Comparison of ENCODE assay signal across 19 cellular contexts in genomic region chr12:52347546-52348510, GRCh38. TPM values are rescaled to one million over a fixed set of nuclear protein-coding genes. Genes with fewer than 3 reads are reported as not detected.
DNase-seq lines count a peak whose midpoint lies in the region; ATAC-seq, FAIRE-seq and TF ChIP-seq lines count a peak whose summit lies in the region.
"Had no signal": no experiment of that assay in that cellular context is flagged by ENCODE, and none has a peak within 500 bp of the region (broad histone marks: within the 10 kb centered on the region; RNA-seq: fewer than 3 reads in every experiment).

No MANE protein-coding gene starts in this region.

- no peaks in the 10 kb centered on the region for H3K9me3 Mint-ChIP-seq in natural killer cell treated with Interleukin-12 subunit alpha and Interleukin-12 subunit beta and Interleukin-15 and Interleukin-18, amount 100 ng/mL, for 72 hours
- H3K9me3 Mint-ChIP-seq in natural killer cell (no peaks in the 10 kb centered on the region), nephron (peaks cover 3% of the 10 kb centered on the region)

- no peak overlapping the region for H3K4me3 Mint-ChIP-seq in natural killer cell treated with Interleukin-12 subunit alpha and Interleukin-12 subunit beta and Interleukin-15 and Interleukin-18, amount 100 ng/mL, for 72 hours
- H3K4me3 Mint-ChIP-seq in natural killer cell: no peak overlapping the region
- peak overlapping the region in 2 of 3 experiments; percentile 21 to 40 for H3K4me3 Mint-ChIP-seq in nephron
- H3K4me3 Mint-ChIP-seq: CD8-positive, alpha-beta memory T cell had no signal

- TF ChIP-seq CTCF in natural killer cell (IDR thresholded peaks at IDR 0.05) (no peak), nephron (IDR thresholded peaks at IDR 0.05; ENCODE audit: unreplicated experiment in 3 of 3) (no peak), GM10266 (IDR thresholded peaks at IDR 0.05; ENCODE audit: control insufficient read depth, insufficient read depth, low read depth, missing control alignments) (no peak)

- intact Hi-C loops in natural killer cell (cut with micrococcal nuclease): no loop called here

- H3K4me1 Mint-ChIP-seq in natural killer cell treated with Interleukin-12 subunit alpha and Interleukin-12 subunit beta and Interleukin-15 and Interleukin-18, amount 100 ng/mL, for 72 hours (ENCODE audit: low read depth in 2 of 2): peaks cover 15 to 16% of the 10 kb centered on the region in 2 donors
- H3K4me1 Mint-ChIP-seq in natural killer cell: peaks cover 14 to 30% of the 10 kb centered on the region in 2 donors
- peaks cover 36% of the 10 kb centered on the region for H3K4me1 Mint-ChIP-seq in nephron

- no peak for ATAC-seq in natural killer cell treated with Interleukin-12 subunit alpha and Interleukin-12 subunit beta and Interleukin-15 and Interleukin-18, amount 100 ng/mL, for 72 hours
- no peak for ATAC-seq in natural killer cell

- H3K27me3 Mint-ChIP-seq in natural killer cell treated with Interleukin-12 subunit alpha and Interleukin-12 subunit beta and Interleukin-15 and Interleukin-18, amount 100 ng/mL, for 72 hours: peaks cover 25 to 35% of the 10 kb centered on the region in 2 donors
- H3K27me3 Mint-ChIP-seq in natural killer cell (ENCODE audit: low read depth in 2 of 2) (peaks cover 58 to 71% of the 10 kb centered on the region in 2 donors), nephron (ENCODE audit: low read depth) (peaks cover 8% of the 10 kb centered on the region)

- DNase-seq in natural killer cell treated with Interleukin-12 subunit alpha and Interleukin-12 subunit beta and Interleukin-15 and Interleukin-18, amount 100 ng/mL, for 72 hours (ENCODE audit: low spot score): peak; percentile 31
- no peak for DNase-seq in natural killer cell
- peak; percentile 80 for DNase-seq in amniotic epithelial cell (ENCODE audit: low read depth)
- no peak for DNase-seq in NCI-H345 treated with DMSO at 0.1 percent for 48 hours (lab: John Stamatoyannopoulos, UW; ENCODE audit: unreplicated experiment)
- no peak for DNase-seq in EL
- no peak for DNase-seq in GM10266 (ENCODE audit: extremely low spot score)
- no peak for DNase-seq in frontal cortex (ENCODE audit: low spot score in 2 of 2)
- DNase-seq: HCEC 1CT, NCI-H1436, NCI-H2029, NCI-H510A treated with DMSO at 0.1 percent for 48 hours, NCI-H774, SIG-M5 had no signal

- H3K27ac Mint-ChIP-seq in natural killer cell treated with Interleukin-12 subunit alpha and Interleukin-12 subunit beta and Interleukin-15 and Interleukin-18, amount 100 ng/mL, for 72 hours: no peak overlapping the region
- no peak overlapping the region for H3K27ac Mint-ChIP-seq in natural killer cell
- H3K27ac Mint-ChIP-seq in nephron: peak overlapping the region; percentile 61 to 93 (median 81)

- no peaks in the 10 kb centered on the region for H3K36me3 Mint-ChIP-seq in natural killer cell treated with Interleukin-12 subunit alpha and Interleukin-12 subunit beta and Interleukin-15 and Interleukin-18, amount 100 ng/mL, for 72 hours
- H3K36me3 Mint-ChIP-seq in natural killer cell (no peaks in the 10 kb centered on the region), nephron (ENCODE audit: low read depth) (no peaks in the 10 kb centered on the region)
- H3K36me3 Mint-ChIP-seq: CD8-positive, alpha-beta memory T cell had no signal

- FAIRE-seq in frontal cortex (lab: Jason Lieb, UNC): no peak
- FAIRE-seq: D721Med had no signal

RNA-seq across cellular contexts. Expression of gene KRT85, which starts 19.5 kb away (rescaled TPM):
- total RNA-seq in natural killer cell treated with Interleukin-12 subunit alpha and Interleukin-12 subunit beta and Interleukin-15 and Interleukin-18, amount 100 ng/mL, for 72 hours: not detected
- total RNA-seq in natural killer cell (not detected), frontal cortex (not detected)
- total RNA-seq: CD8-positive, alpha-beta memory T cell; HT1080; M059J; RPMI7951 had no signal

RNA-seq across cellular contexts. Expression of gene KRT83, which starts 26.6 kb away (rescaled TPM):
- total RNA-seq in natural killer cell treated with Interleukin-12 subunit alpha and Interleukin-12 subunit beta and Interleukin-15 and Interleukin-18, amount 100 ng/mL, for 72 hours: not detected
- not detected for total RNA-seq in natural killer cell
- total RNA-seq in frontal cortex: not detected
- total RNA-seq: CD8-positive, alpha-beta memory T cell; RPMI7951 had no signal

RNA-seq across cellular contexts. Expression of gene KRT84, which starts 37.6 kb away (rescaled TPM):
- not detected for total RNA-seq in natural killer cell treated with Interleukin-12 subunit alpha and Interleukin-12 subunit beta and Interleukin-15 and Interleukin-18, amount 100 ng/mL, for 72 hours
- total RNA-seq in natural killer cell (not detected), frontal cortex (not detected)
- total RNA-seq: CD8-positive, alpha-beta memory T cell; HT1080; M059J; RPMI7951 had no signal

RNA-seq across cellular contexts. Expression of gene KRT81, which starts 56.5 kb away (rescaled TPM):
- total RNA-seq in natural killer cell treated with Interleukin-12 subunit alpha and Interleukin-12 subunit beta and Interleukin-15 and Interleukin-18, amount 100 ng/mL, for 72 hours: under 1 TPM in 1 of 2 donors, not detected in 1; 0.22 TPM
- 1 to 10 TPM in 2 of 3 donors, under 1 TPM in 1; 0.28 to 1.4 (median 1.3) TPM for total RNA-seq in natural killer cell
- not detected for total RNA-seq in frontal cortex
- total RNA-seq: CD8-positive, alpha-beta memory T cell had no signal

RNA-seq across cellular contexts. Expression of gene KRT82, which starts 58.3 kb away (rescaled TPM):
- not detected for total RNA-seq in natural killer cell treated with Interleukin-12 subunit alpha and Interleukin-12 subunit beta and Interleukin-15 and Interleukin-18, amount 100 ng/mL, for 72 hours
- total RNA-seq in natural killer cell (not detected), frontal cortex (not detected)
- total RNA-seq: CD8-positive, alpha-beta memory T cell; HT1080; M059J; RPMI7951 had no signal

Comparison
In these comparisons a context has a peak if more than half of its experiments do, and no peak if none do; other contexts are left out.
1. DNase-seq: peak in natural killer cell treated with Interleukin-12 subunit alpha and Interleukin-12 subunit beta and Interleukin-15 and Interleukin-18, amount 100 ng/mL, for 72 hours (single experiment) and amniotic epithelial cell (single experiment); none in natural killer cell (single experiment), NCI-H345 treated with DMSO at 0.1 percent for 48 hours (single experiment), EL (single experiment), GM10266 (single experiment) and frontal cortex (0 of 2).
2. H3K27ac Mint-ChIP-seq: peak in nephron (3 of 3); none in natural killer cell treated with Interleukin-12 subunit alpha and Interleukin-12 subunit beta and Interleukin-15 and Interleukin-18, amount 100 ng/mL, for 72 hours (0 of 2) and natural killer cell (0 of 2).
3. H3K4me3 Mint-ChIP-seq: peak in nephron (2 of 3); none in natural killer cell treated with Interleukin-12 subunit alpha and Interleukin-12 subunit beta and Interleukin-15 and Interleukin-18, amount 100 ng/mL, for 72 hours (single experiment) and natural killer cell (single experiment).